20 cellular contexts compared by ENCODE assay signal in the genomic region with DNA sequence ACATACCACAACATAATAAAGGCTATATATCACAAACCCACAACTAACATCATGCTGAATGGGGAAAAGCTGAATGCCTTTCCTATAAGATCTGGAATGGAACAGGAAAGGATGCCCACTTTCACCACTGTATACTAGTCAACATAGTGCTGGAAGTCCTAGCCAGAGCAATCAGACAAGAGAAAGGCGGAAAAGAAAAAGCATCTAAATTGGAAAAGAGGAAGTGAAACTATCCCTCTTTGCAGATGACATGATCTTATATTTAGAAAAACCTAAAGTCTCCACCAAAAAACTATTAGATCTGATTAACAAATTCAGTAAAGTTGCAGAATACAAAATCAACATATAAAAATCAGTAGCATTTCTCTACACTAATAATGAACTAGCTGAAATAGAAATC.
"Had no signal": no experiment of that assay in that cellular context is flagged by ENCODE, and none has a peak within 500 bp of the region (broad histone marks: within the 10 kb centered on the region; RNA-seq: fewer than 3 reads in every experiment).

No MANE protein-coding gene starts in this region.

- H3K36me3 ChIP-seq: esophagus muscularis mucosa, left lung, transverse colon had no signal

- ATAC-seq: activated T-cell treated with anti-CD3 and anti-CD28 coated beads, Interleukin-2, amount 50 U/mL, for 72 hours; left lung; naive thymus-derived CD4-positive, alpha-beta T cell; sciatic nerve; stimulated activated naive B cell treated with anti-CD40 and anti-IgM and Interleukin-4, amounts not matched to agents 10 μg/mL and 1 μg/mL and 100 μg/mL, for 72 hours had no signal

- H3K9me3 ChIP-seq: esophagus muscularis mucosa, left lung, transverse colon had no signal

- H3K27ac ChIP-seq: coronary artery, esophagus muscularis mucosa, left lung, transverse colon had no signal

- DNase-seq: activated B cell treated with CpG ODN at 0.5 μM for 24 hours; activated CD4-positive, alpha-beta T cell treated with anti-CD3 and anti-CD28 coated beads for 4 hours; activated CD4-positive, alpha-beta T cell treated with anti-CD3 and anti-CD28 coated beads, Interleukin-2, amount 50 U/mL, for 48 hours; activated effector memory CD4-positive, alpha-beta T cell treated with Interleukin-2 at 50 U/mL for 16 hours; activated naive CD4-positive, alpha-beta T cell treated with anti-CD3 and anti-CD28 coated beads, Interleukin-2, amount 10 ng/mL, durations not matched to agents 7 days and 5 days; activated T-cell treated with anti-CD3 and anti-CD28 coated beads, Interleukin-2, amount 50 U/mL, for 72 hours; amygdala; hippocampal formation; kidney glomerular epithelial cell; left lung; naive thymus-derived CD4-positive, alpha-beta T cell; occipital lobe; small intestine; stimulated activated CD8-positive, alpha-beta memory T cell treated with anti-CD3 and anti-CD28 coated beads, Interleukin-4, amount 100 ng/mL, for 48 hours; stimulated activated naive B cell treated with anti-CD40 and anti-IgM and Interleukin-4, amounts not matched to agents 10 μg/mL and 1 μg/mL and 100 μg/mL, for 72 hours; transverse colon had no signal

- H3K4me1 ChIP-seq: esophagus muscularis mucosa, left lung had no signal

- H3K27me3 ChIP-seq: left lung had no signal

- H3K4me3 ChIP-seq: coronary artery, esophagus muscularis mucosa, left lung, lung, transverse colon had no signal
